2 cellular contexts compared by ENCODE assay signal in the genomic region with DNA sequence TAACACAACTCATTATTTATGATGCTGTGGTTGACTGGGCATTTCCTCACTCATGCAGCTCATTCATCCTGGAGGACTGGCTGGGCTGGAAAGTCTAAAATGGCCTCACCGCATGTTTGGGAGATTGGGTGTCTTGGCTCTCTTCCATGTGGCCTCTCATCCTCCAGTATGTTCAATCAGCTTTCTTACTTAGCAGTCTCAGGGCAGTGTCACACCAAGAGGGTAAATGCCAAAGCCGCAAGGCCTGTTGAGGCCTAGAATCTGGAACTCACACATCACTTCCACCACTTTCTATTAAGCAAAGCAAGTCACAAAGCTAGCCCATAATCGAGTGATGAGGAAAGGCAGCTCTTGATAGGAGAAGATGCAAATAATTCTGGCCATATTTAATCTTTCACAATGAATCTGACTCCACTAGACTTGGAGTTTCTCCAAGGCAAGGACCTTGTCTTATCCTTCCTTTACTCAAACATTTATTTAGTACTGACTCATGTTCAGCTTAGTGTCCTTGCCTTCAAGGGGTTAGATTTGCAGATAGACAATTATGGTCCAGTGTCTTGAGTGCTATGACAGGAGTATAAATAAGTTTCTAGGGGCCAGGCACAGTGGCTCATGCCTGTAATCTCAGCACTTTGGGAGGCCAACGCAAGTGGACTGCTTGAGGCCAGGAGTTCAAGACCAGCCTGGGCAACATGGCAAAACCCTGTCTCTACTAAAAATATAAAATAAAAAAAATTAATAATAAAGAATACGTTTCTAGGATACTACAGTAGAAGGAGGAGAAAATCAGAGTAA.
TF ChIP-seq lines count a peak whose summit lies in the region.

No MANE protein-coding gene starts in this region.

TF ChIP-seq in SK-N-SH, 30 proteins besides CTCF, POLR2A, EP300 and RAD21 (continued from another document and continues in another):
- TF ChIP-seq TAF1 (IDR thresholded peaks at IDR 0.05; ENCODE audit: borderline replicate concordance, low read depth, low read length) (0 out of 2 replicates have a peak, but pooled peaks have one; percentile 11), JUND (IDR thresholded peaks at IDR 0.05) (0 out of 2 replicates have a peak, but pooled peaks have one; percentile 9), NFIC (IDR thresholded peaks at IDR 0.05; ENCODE audit: borderline replicate concordance) (peak; percentile 68), EZH2phosphoT487 (IDR thresholded peaks at IDR 0.05; ENCODE audit: borderline replicate concordance, low read depth) (no peak), FOXM1 (IDR thresholded peaks at IDR 0.05; ENCODE audit: low read depth) (no peak), GATA2 (CRISPR knock-in tag; IDR thresholded peaks at IDR 0.05) (no peak), FOXJ3 (CRISPR knock-in tag; IDR thresholded peaks at IDR 0.05) (no peak), TEAD4 (IDR thresholded peaks at IDR 0.05; ENCODE audit: borderline replicate concordance, insufficient read depth) (0 out of 2 replicates have a peak, but pooled peaks have one; percentile 25), FOSL2 (IDR thresholded peaks at IDR 0.05; ENCODE audit: borderline replicate concordance, low read depth) (peak; percentile 28; the same call in 1 of the 2 replicates), TCF12 (IDR thresholded peaks at IDR 0.05) (peak; percentile 18), NRF1 (IDR thresholded peaks at IDR 0.05; ENCODE audit: low read depth, low read length) (no peak), MEF2A (IDR thresholded peaks at IDR 0.05; ENCODE audit: borderline replicate concordance, low read depth) (no peak), POLR2AphosphoS5 (IDR thresholded peaks at IDR 0.05; ENCODE audit: low read depth, low read length) (peak; percentile 25; the same call in 1 of the 2 replicates), MXI1 (IDR thresholded peaks at IDR 0.05; ENCODE audit: low read depth, low read length) (no peak), RXRA (IDR thresholded peaks at IDR 0.05; ENCODE audit: borderline replicate concordance, low read depth) (peak; percentile 27; the same call in 1 of the 2 replicates)
- TF ChIP-seq, protein P1, sequence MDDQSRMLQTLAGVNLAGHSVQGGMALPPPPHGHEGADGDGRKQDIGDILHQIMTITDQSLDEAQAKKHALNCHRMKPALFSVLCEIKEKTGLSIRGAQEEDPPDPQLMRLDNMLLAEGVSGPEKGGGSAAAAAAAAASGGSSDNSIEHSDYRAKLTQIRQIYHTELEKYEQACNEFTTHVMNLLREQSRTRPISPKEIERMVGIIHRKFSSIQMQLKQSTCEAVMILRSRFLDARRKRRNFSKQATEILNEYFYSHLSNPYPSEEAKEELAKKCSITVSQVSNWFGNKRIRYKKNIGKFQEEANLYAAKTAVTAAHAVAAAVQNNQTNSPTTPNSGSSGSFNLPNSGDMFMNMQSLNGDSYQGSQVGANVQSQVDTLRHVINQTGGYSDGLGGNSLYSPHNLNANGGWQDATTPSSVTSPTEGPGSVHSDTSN (IDR thresholded peaks at IDR 0.05) = peak; percentile 78
- TF ChIP-seq, protein P2, sequence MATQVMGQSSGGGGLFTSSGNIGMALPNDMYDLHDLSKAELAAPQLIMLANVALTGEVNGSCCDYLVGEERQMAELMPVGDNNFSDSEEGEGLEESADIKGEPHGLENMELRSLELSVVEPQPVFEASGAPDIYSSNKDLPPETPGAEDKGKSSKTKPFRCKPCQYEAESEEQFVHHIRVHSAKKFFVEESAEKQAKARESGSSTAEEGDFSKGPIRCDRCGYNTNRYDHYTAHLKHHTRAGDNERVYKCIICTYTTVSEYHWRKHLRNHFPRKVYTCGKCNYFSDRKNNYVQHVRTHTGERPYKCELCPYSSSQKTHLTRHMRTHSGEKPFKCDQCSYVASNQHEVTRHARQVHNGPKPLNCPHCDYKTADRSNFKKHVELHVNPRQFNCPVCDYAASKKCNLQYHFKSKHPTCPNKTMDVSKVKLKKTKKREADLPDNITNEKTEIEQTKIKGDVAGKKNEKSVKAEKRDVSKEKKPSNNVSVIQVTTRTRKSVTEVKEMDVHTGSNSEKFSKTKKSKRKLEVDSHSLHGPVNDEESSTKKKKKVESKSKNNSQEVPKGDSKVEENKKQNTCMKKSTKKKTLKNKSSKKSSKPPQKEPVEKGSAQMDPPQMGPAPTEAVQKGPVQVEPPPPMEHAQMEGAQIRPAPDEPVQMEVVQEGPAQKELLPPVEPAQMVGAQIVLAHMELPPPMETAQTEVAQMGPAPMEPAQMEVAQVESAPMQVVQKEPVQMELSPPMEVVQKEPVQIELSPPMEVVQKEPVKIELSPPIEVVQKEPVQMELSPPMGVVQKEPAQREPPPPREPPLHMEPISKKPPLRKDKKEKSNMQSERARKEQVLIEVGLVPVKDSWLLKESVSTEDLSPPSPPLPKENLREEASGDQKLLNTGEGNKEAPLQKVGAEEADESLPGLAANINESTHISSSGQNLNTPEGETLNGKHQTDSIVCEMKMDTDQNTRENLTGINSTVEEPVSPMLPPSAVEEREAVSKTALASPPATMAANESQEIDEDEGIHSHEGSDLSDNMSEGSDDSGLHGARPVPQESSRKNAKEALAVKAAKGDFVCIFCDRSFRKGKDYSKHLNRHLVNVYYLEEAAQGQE (IDR thresholded peaks at IDR 0.05; ENCODE audit: low read depth, low read length) = no peak
- TF ChIP-seq, protein P3, sequence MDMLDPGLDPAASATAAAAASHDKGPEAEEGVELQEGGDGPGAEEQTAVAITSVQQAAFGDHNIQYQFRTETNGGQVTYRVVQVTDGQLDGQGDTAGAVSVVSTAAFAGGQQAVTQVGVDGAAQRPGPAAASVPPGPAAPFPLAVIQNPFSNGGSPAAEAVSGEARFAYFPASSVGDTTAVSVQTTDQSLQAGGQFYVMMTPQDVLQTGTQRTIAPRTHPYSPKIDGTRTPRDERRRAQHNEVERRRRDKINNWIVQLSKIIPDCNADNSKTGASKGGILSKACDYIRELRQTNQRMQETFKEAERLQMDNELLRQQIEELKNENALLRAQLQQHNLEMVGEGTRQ (IDR thresholded peaks at IDR 0.05; ENCODE audit: borderline replicate concordance, low read depth, low read length) = no peak
- TF ChIP-seq, protein P4, sequence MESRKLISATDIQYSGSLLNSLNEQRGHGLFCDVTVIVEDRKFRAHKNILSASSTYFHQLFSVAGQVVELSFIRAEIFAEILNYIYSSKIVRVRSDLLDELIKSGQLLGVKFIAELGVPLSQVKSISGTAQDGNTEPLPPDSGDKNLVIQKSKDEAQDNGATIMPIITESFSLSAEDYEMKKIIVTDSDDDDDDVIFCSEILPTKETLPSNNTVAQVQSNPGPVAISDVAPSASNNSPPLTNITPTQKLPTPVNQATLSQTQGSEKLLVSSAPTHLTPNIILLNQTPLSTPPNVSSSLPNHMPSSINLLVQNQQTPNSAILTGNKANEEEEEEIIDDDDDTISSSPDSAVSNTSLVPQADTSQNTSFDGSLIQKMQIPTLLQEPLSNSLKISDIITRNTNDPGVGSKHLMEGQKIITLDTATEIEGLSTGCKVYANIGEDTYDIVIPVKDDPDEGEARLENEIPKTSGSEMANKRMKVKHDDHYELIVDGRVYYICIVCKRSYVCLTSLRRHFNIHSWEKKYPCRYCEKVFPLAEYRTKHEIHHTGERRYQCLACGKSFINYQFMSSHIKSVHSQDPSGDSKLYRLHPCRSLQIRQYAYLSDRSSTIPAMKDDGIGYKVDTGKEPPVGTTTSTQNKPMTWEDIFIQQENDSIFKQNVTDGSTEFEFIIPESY (IDR thresholded peaks at IDR 0.05; ENCODE audit: borderline replicate concordance, low read depth) = no peak
- TF ChIP-seq, protein P5, sequence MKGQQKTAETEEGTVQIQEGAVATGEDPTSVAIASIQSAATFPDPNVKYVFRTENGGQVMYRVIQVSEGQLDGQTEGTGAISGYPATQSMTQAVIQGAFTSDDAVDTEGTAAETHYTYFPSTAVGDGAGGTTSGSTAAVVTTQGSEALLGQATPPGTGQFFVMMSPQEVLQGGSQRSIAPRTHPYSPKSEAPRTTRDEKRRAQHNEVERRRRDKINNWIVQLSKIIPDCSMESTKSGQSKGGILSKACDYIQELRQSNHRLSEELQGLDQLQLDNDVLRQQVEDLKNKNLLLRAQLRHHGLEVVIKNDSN (IDR thresholded peaks at IDR 0.05; ENCODE audit: borderline replicate concordance, low read depth) = no peak

TF ChIP-seq in SK-N-SH treated with all-trans-retinoic acid at 6 μM for 48 hours, 23 proteins besides CTCF, POLR2A, EP300 and RAD21 (continued from another document):
- TF ChIP-seq, protein P6, sequence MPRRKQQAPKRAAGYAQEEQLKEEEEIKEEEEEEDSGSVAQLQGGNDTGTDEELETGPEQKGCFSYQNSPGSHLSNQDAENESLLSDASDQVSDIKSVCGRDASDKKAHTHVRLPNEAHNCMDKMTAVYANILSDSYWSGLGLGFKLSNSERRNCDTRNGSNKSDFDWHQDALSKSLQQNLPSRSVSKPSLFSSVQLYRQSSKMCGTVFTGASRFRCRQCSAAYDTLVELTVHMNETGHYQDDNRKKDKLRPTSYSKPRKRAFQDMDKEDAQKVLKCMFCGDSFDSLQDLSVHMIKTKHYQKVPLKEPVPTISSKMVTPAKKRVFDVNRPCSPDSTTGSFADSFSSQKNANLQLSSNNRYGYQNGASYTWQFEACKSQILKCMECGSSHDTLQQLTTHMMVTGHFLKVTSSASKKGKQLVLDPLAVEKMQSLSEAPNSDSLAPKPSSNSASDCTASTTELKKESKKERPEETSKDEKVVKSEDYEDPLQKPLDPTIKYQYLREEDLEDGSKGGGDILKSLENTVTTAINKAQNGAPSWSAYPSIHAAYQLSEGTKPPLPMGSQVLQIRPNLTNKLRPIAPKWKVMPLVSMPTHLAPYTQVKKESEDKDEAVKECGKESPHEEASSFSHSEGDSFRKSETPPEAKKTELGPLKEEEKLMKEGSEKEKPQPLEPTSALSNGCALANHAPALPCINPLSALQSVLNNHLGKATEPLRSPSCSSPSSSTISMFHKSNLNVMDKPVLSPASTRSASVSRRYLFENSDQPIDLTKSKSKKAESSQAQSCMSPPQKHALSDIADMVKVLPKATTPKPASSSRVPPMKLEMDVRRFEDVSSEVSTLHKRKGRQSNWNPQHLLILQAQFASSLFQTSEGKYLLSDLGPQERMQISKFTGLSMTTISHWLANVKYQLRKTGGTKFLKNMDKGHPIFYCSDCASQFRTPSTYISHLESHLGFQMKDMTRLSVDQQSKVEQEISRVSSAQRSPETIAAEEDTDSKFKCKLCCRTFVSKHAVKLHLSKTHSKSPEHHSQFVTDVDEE (CRISPR knock-in tag; IDR thresholded peaks at IDR 0.05) = no peak
- TF ChIP-seq, protein P7, sequence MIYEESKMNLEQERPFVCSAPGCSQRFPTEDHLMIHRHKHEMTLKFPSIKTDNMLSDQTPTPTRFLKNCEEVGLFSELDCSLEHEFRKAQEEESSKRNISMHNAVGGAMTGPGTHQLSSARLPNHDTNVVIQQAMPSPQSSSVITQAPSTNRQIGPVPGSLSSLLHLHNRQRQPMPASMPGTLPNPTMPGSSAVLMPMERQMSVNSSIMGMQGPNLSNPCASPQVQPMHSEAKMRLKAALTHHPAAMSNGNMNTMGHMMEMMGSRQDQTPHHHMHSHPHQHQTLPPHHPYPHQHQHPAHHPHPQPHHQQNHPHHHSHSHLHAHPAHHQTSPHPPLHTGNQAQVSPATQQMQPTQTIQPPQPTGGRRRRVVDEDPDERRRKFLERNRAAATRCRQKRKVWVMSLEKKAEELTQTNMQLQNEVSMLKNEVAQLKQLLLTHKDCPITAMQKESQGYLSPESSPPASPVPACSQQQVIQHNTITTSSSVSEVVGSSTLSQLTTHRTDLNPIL (CRISPR knock-in tag; IDR thresholded peaks at IDR 0.05; ENCODE audit: low read depth) = no peak
- no peak for TF ChIP-seq TCF4 (CRISPR knock-in tag; IDR thresholded peaks at IDR 0.05; ENCODE audit: borderline replicate concordance)
- TF ChIP-seq, protein P8, sequence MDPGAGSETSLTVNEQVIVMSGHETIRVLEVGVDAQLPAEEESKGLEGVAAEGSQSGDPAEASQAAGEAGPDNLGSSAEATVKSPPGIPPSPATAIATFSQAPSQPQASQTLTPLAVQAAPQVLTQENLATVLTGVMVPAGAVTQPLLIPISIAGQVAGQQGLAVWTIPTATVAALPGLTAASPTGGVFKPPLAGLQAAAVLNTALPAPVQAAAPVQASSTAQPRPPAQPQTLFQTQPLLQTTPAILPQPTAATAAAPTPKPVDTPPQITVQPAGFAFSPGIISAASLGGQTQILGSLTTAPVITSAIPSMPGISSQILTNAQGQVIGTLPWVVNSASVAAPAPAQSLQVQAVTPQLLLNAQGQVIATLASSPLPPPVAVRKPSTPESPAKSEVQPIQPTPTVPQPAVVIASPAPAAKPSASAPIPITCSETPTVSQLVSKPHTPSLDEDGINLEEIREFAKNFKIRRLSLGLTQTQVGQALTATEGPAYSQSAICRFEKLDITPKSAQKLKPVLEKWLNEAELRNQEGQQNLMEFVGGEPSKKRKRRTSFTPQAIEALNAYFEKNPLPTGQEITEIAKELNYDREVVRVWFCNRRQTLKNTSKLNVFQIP (CRISPR knock-in tag; IDR thresholded peaks at IDR 0.05; ENCODE audit: borderline replicate concordance, low read depth) = no peak
- no peak for TF ChIP-seq ZFP30 (CRISPR knock-in tag; IDR thresholded peaks at IDR 0.05)
- TF ChIP-seq ZNF565 (CRISPR knock-in tag; conservative IDR thresholded peaks at IDR 0.05; ENCODE audit: low read depth) = no peak
- no peak for TF ChIP-seq SNAI2 (CRISPR knock-in tag; IDR thresholded peaks at IDR 0.05)
- TF ChIP-seq ARNTL (CRISPR knock-in tag; IDR thresholded peaks at IDR 0.05; ENCODE audit: borderline replicate concordance, low read depth) = no peak
- no peak for TF ChIP-seq OSR1 (CRISPR knock-in tag; IDR thresholded peaks at IDR 0.05)
- TF ChIP-seq ZFP3 (CRISPR knock-in tag; IDR thresholded peaks at IDR 0.05) = no peak
- no peak for TF ChIP-seq ESRRG (CRISPR knock-in tag; IDR thresholded peaks at IDR 0.05)
